In the genomic region with DNA sequence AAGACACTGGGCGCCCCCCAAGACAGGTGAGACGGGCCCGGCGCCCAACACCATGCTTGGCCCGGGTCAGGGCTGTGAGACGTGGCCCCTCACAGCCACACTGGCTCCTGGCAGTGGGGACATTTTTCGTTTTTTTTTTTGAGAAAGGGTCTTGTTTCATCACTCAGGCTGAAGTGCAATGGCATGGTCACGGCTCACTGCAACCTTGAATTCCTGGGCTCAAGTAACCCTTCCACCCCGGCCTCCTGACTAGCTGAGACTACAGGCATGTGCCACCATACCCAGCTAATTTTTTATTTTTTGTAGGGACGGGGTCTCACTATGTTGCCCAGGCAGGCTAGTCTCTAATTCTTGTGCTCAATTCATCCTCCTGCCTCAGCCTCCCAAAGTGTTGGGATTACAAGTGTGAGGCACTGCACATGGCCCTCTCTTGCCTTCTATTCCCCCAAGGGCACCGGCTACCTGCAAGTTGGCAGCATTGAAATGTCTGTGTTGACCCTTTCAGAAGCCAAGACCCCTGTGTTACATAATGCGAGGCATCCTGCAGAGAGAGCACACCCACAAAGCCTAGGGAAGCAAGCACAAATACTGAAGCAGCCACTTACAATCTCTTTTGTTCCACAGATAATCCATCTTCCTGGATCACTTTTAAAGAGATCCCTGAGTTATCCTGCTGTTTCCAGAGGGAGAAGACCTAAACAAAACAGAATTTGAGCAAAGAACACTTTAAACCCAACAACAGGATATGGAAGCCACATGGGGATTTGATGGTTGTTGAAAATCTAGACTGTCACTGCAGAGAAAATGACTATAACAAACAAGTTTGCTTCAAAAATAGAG, we compare ENCODE assay signal across 16 cellular contexts. TPM values are rescaled to one million over a fixed set of nuclear protein-coding genes. Genes with fewer than 3 reads are reported as not detected.
DNase-seq lines count a peak whose midpoint lies in the region; ATAC-seq and TF ChIP-seq lines count a peak whose summit lies in the region.
"Had no signal": no experiment of that assay in that cellular context is flagged by ENCODE, and none has a peak within 500 bp of the region (broad histone marks: within the 10 kb centered on the region; RNA-seq: fewer than 3 reads in every experiment).

No MANE protein-coding gene starts in this region.

- in situ Hi-C loops in gastrocnemius medialis (cut with MboI; ENCODE audit: low sequenced_read_pairs in 4 of 4): no loop called here

- DNase-seq in Right ventricle myocardium inferior (ENCODE audit: missing footprints) (no peak), right cardiac atrium (no peak), left ventricle myocardium inferior (no peak), gastrocnemius medialis (no peak), NCI-H510A (lab: John Stamatoyannopoulos, UW) (no peak)
- DNase-seq in stimulated activated CD4-positive, alpha-beta T cell treated with anti-CD3 and anti-CD28 coated beads, Interleukin-4, amount 100 ng/mL, for 24 hours: no peak
- DNase-seq: DMS 273 treated with DMSO at 0.1 percent for 48 hours, HFFc6, NCI-H187, NCI-H446, NCI-H748 treated with DMSO at 0.1 percent for 48 hours had no signal

- H3K9ac ChIP-seq in HUES64 (ENCODE audit: low read depth, low read length): no peak overlapping the region

- H3K4me3 ChIP-seq in right cardiac atrium (ENCODE audit: low read length) (no peak overlapping the region), HUES64 (ENCODE audit: low read length) (no peak overlapping the region), left ventricle myocardium inferior (no peak overlapping the region), gastrocnemius medialis (no peak overlapping the region)
- H3K4me3 ChIP-seq: SJSA1 had no signal

- no peak for TF ChIP-seq CTCF in left ventricle myocardium inferior (IDR thresholded peaks at IDR 0.05; ENCODE audit: borderline replicate concordance)
- no peak for TF ChIP-seq CTCF in gastrocnemius medialis (IDR thresholded peaks at IDR 0.05 in 4 of 5, conservative IDR thresholded peaks at IDR 0.05 in 1 of 5)

- H3K36me3 ChIP-seq in HUES64 (ENCODE audit: insufficient read depth, low read length) (0 out of 2 replicates have a peak, but pooled peaks cover 9% of the 10 kb centered on the region), left ventricle myocardium inferior (peaks cover 82% of the 10 kb centered on the region), gastrocnemius medialis (peaks cover 0 to 92% of the 10 kb centered on the region in 2 donors)

- H3K9me3 ChIP-seq in right cardiac atrium (ENCODE audit: control insufficient read depth, low read length): no peaks in the 10 kb centered on the region
- no peaks in the 10 kb centered on the region for H3K9me3 ChIP-seq in HUES64 (ENCODE audit: insufficient read depth, low read depth, low read length)
- no peaks in the 10 kb centered on the region for H3K9me3 ChIP-seq in left ventricle myocardium inferior (replicated peaks)
- H3K9me3 ChIP-seq in gastrocnemius medialis: no peaks in the 10 kb centered on the region
- H3K9me3 ChIP-seq: SJSA1 had no signal

- H3K27me3 ChIP-seq in right cardiac atrium (ENCODE audit: control insufficient read depth, insufficient read depth) (no peaks in the 10 kb centered on the region), HUES64 (ENCODE audit: insufficient read depth, low read length) (no peaks in the 10 kb centered on the region), left ventricle myocardium inferior (ENCODE audit: low read depth) (no peaks in the 10 kb centered on the region), gastrocnemius medialis (no peaks in the 10 kb centered on the region)
- H3K27me3 ChIP-seq: SJSA1 had no signal

- intact Hi-C loops in Right ventricle myocardium inferior (cut with DNase I): loop anchor here (5.0 kb wide), 1 partner anchor 461 kb away; no protein-coding TSS in a partner anchor
- intact Hi-C loops in right cardiac atrium (cut with DNase I): no loop called here
- intact Hi-C loops in left ventricle myocardium inferior (cut with micrococcal nuclease): no loop called here
- intact Hi-C loops in gastrocnemius medialis (cut with DNase I; ENCODE audit: low total_unique reads): loop anchor here (2.0 kb wide), 1 partner anchor 54 kb away; no protein-coding TSS in a partner anchor

- WGBS in right cardiac atrium: 90% methylated on average over 12 of the region's 12 CpGs
- WGBS in HUES64: 92% methylated on average over 12 of the region's 12 CpGs

- ATAC-seq in Right ventricle myocardium inferior (peak; percentile 54), right cardiac atrium (no peak), gastrocnemius medialis (peak in 1 of 2 donors; percentile 21), GM19035 (IDR thresholded peaks at IDR 0.05; ENCODE audit: unreplicated experiment) (no peak)

- H3K27ac ChIP-seq in right cardiac atrium (ENCODE audit: low read length) (no peak overlapping the region), HUES64 (ENCODE audit: low read depth, low read length) (peak overlapping the region; percentile 13; the same call in 1 of the 2 replicates), left ventricle myocardium inferior (replicated peaks) (peak overlapping the region; percentile 78), gastrocnemius medialis (peak overlapping the region; percentile 55 to 62 (median 57))
- H3K27ac ChIP-seq: RWPE1, SJSA1 had no signal

- H3K4me1 ChIP-seq in right cardiac atrium (ENCODE audit: control insufficient read depth, insufficient read depth, low read length) (no peaks in the 10 kb centered on the region), HUES64 (ENCODE audit: insufficient read depth, low read length) (0 out of 2 replicates have a peak, but pooled peaks cover 4% of the 10 kb centered on the region), left ventricle myocardium inferior (peaks cover 16% of the 10 kb centered on the region), gastrocnemius medialis (peaks cover 2 to 4% of the 10 kb centered on the region in 2 donors)
- H3K4me1 ChIP-seq: SJSA1 had no signal

- no peak for TF ChIP-seq POLR2A in gastrocnemius medialis (IDR thresholded peaks at IDR 0.05)

RNA-seq across cellular contexts. Expression of a gene that starts 57.5 kb away (rescaled TPM):
- total RNA-seq in Right ventricle myocardium inferior (0.14 TPM), right cardiac atrium (under 1 TPM in 1 of 4 donors, not detected in 3; 0.29 TPM), left ventricle myocardium inferior (0.11 TPM), gastrocnemius medialis (1 to 10 TPM; 2.0 to 3.3 (median 2.3) TPM)
- polyA plus RNA-seq in right cardiac atrium: 0.36 TPM
- 5.6 TPM for polyA plus RNA-seq in HUES64 (2013, experiment 1 of 2)
- 7.4 TPM for polyA plus RNA-seq in HUES64 (2013, experiment 2 of 2)
- polyA plus RNA-seq: IgD-negative memory B cell had no signal

Comparison
In these comparisons a context has a peak if more than half of its experiments do, and no peak if none do; other contexts are left out.
1. intact Hi-C loops: an anchor here in Right ventricle myocardium inferior (5.0 kb wide) and gastrocnemius medialis (2.0 kb wide); none called in right cardiac atrium and left ventricle myocardium inferior.